In genomic region chr15:75081150-75081549, GRCh38 we compare ENCODE assay signal across 31 cellular contexts.
"Had no signal": no experiment of that assay in that cellular context is flagged by ENCODE, and none has a peak within 500 bp of the region (broad histone marks: within the 10 kb centered on the region; RNA-seq: fewer than 3 reads in every experiment).

No MANE protein-coding gene starts in this region.

- H2AFZ ChIP-seq: PC-9 had no signal

- H3K4me1 Mint-ChIP-seq: activated naive CD4-positive, alpha-beta T cell treated with anti-CD3 and anti-CD28 coated beads, Interleukin-2, amount 50 U/mL, for 24 hours; activated T-helper 17 cell treated with anti-CD3 and anti-CD28 coated beads, Interleukin-2, amount 50 U/mL, for 72 hours; central memory CD8-positive, alpha-beta T cell had no signal

- H3K4me3 ChIP-seq: ascending aorta, cardiac muscle cell, PC-9 had no signal

- H3K27ac Mint-ChIP-seq: activated CD4-positive, alpha-beta T cell treated with anti-CD3 and anti-CD28 coated beads, Interleukin-2, amount 10 ng/mL, durations not matched to agents 24 days and 14 days; activated CD8-positive, alpha-beta T cell treated with anti-CD3 and anti-CD28 coated beads for 36 hours; activated naive CD4-positive, alpha-beta T cell treated with anti-CD3 and anti-CD28 coated beads, Interleukin-2, amount 50 U/mL, for 24 hours; activated naive CD8-positive, alpha-beta T cell treated with anti-CD3 and anti-CD28 coated beads, Interleukin-2, amount 10 ng/mL, durations not matched to agents 7 days and 5 days; activated T-cell treated with anti-CD3 and anti-CD28 coated beads, Interleukin-2, amount 50 U/mL, for 72 hours; activated T-helper 17 cell treated with anti-CD3 and anti-CD28 coated beads, Interleukin-2, amount 50 U/mL, for 72 hours had no signal

- H3K4me3 Mint-ChIP-seq: activated CD4-positive, alpha-beta T cell treated with anti-CD3 and anti-CD28 coated beads, Interleukin-2, amount 10 ng/mL, durations not matched to agents 24 days and 14 days; activated CD8-positive, alpha-beta T cell treated with anti-CD3 and anti-CD28 coated beads for 36 hours; activated naive CD4-positive, alpha-beta T cell treated with anti-CD3 and anti-CD28 coated beads, Interleukin-2, amount 50 U/mL, for 24 hours; activated naive CD8-positive, alpha-beta T cell treated with anti-CD3 and anti-CD28 coated beads, Interleukin-2, amount 10 ng/mL, durations not matched to agents 7 days and 5 days; activated T-cell treated with anti-CD3 and anti-CD28 coated beads, Interleukin-2, amount 50 U/mL, for 72 hours; activated T-helper 17 cell treated with anti-CD3 and anti-CD28 coated beads, Interleukin-2, amount 50 U/mL, for 72 hours; central memory CD8-positive, alpha-beta T cell had no signal

- H3K27me3 ChIP-seq: ascending aorta, cardiac muscle cell had no signal

- H3K9me3 Mint-ChIP-seq: activated T-helper 17 cell treated with anti-CD3 and anti-CD28 coated beads, Interleukin-2, amount 50 U/mL, for 72 hours; central memory CD8-positive, alpha-beta T cell had no signal

- H3K27ac ChIP-seq: ascending aorta, cardiac muscle cell, PC-9, RWPE1 had no signal

- H3K9me3 ChIP-seq: ascending aorta had no signal

- H3K36me3 ChIP-seq: ascending aorta, cardiac muscle cell had no signal

- H3K4me2 ChIP-seq: PC-9 had no signal

- H3K27me3 Mint-ChIP-seq: central memory CD8-positive, alpha-beta T cell had no signal

- H3K4me1 ChIP-seq: ascending aorta had no signal

- ATAC-seq: activated CD8-positive, alpha-beta T cell treated with anti-CD3 and anti-CD28 coated beads for 36 hours; activated T-cell treated with anti-CD3 and anti-CD28 coated beads, Interleukin-2, amount 50 U/mL, for 72 hours; activated T-helper 17 cell treated with anti-CD3 and anti-CD28 coated beads, Interleukin-2, amount 50 U/mL, for 72 hours; Right ventricle myocardium inferior; SK-N-SH treated with all-trans-retinoic acid at 6 μM for 48 hours had no signal

- DNase-seq: activated CD4-positive, alpha-beta T cell treated with anti-CD3 and anti-CD28 coated beads, Interleukin-2, amount 10 ng/mL, durations not matched to agents 24 days and 14 days; activated CD4-positive, alpha-beta T cell treated with anti-CD3 and anti-CD28 coated beads, Interleukin-2, amount 50 U/mL, for 4 hours; activated CD8-positive, alpha-beta T cell treated with anti-CD3 and anti-CD28 coated beads for 36 hours; activated effector memory CD4-positive, alpha-beta T cell treated with anti-CD3 and anti-CD28 coated beads, Interleukin-2, amount 50 U/mL, for 16 hours; activated naive CD4-positive, alpha-beta T cell treated with Interleukin-2 at 50 U/mL for 16 hours; activated naive CD8-positive, alpha-beta T cell treated with anti-CD3 and anti-CD28 coated beads, Interleukin-2, amount 10 ng/mL, durations not matched to agents 7 days and 5 days; activated T-cell treated with anti-CD3 and anti-CD28 coated beads, Interleukin-2, amount 50 U/mL, for 1 hour; activated T-cell treated with anti-CD3 and anti-CD28 coated beads, Interleukin-2, amount 50 U/mL, for 72 hours; amygdala; Karpas-422; KBM-7; NCI-H1048; NCI-H1105 treated with DMSO at 0.1 percent for 48 hours; NCI-H1436; NCI-H1694; NCI-H1930; NCI-H345; NCI-H526; NCI-H748 treated with DMSO at 0.1 percent for 48 hours; PC-9; SIG-M5; SW 1271; T-helper 1 cell had no signal
